ENCODE assay signal across 17 cellular contexts in genomic region chr14:30982583-30982982, GRCh38. TPM values are rescaled to one million over a fixed set of nuclear protein-coding genes. Genes with fewer than 3 reads are reported as not detected.
DNase-seq lines count a peak whose midpoint lies in the region; ATAC-seq, FAIRE-seq and TF ChIP-seq lines count a peak whose summit lies in the region.
"Had no signal": no experiment of that assay in that cellular context is flagged by ENCODE, and none has a peak within 500 bp of the region (broad histone marks: within the 10 kb centered on the region; RNA-seq: fewer than 3 reads in every experiment).

No MANE protein-coding gene starts in this region.

- H3K9me3 Mint-ChIP-seq in activated B cell treated with CpG ODN at 0.5 μM for 24 hours: no peaks in the 10 kb centered on the region

- WGBS in HepG2 (ENCODE audit: low lambda C conversion rate): 96% methylated on average over 4 of the region's 4 CpGs
- 61% methylated on average over 4 of the region's 4 CpGs for WGBS in right lobe of liver (ENCODE audit: insufficient coverage, low coverage, low lambda C conversion rate, missing lambda C conversion rate)

- CTCF ChIA-PET in HepG2 (lab: Yijun Ruan, JAX; ENCODE audit: low intra/inter-chr PET ratio, low total read pairs): interaction anchor here (1.1 to 5.8 kb wide), 2 partner anchors 99 to 104 kb away, joined by 3 to 102 read pairs; no protein-coding TSS in a partner anchor
- CTCF ChIA-PET in activated B cell treated with CpG ODN at 0.5 μM for 24 hours (lab: Charles Lee): interaction anchor here (1.5 to 2.9 kb wide), 2 partner anchors 100 to 101 kb away, joined by 3 to 13 read pairs; no protein-coding TSS in a partner anchor

- peaks cover 80% of the 10 kb centered on the region for H4K20me1 ChIP-seq in HepG2 (ENCODE audit: insufficient read depth, low read length)

- peaks cover 53% of the 10 kb centered on the region for H3K4me1 Mint-ChIP-seq in activated B cell treated with CpG ODN at 0.5 μM for 24 hours

- no peaks in the 10 kb centered on the region for H3K27me3 Mint-ChIP-seq in activated B cell treated with CpG ODN at 0.5 μM for 24 hours

- TF ChIP-seq EP300 in HepG2 (IDR thresholded peaks at IDR 0.05; ENCODE audit: low read depth in 2 of 2, low read length in 2 of 2) (no peak), HepG2 (CRISPR knock-in tag; IDR thresholded peaks at IDR 0.05; ENCODE audit: borderline replicate concordance) (no peak)

- peaks cover 0 to 9% of the 10 kb centered on the region in 2 experiments; a peak in 2 of 5 replicates for H3K36me3 ChIP-seq in HepG2 (replicated peaks in 1 of 2; ENCODE audit: control insufficient read depth in 1 of 2, insufficient read depth in 2 of 2, low read length in 2 of 2)
- H3K36me3 ChIP-seq in right lobe of liver: no peaks in the 10 kb centered on the region
- H3K36me3 ChIP-seq in gastrocnemius medialis: no peaks in the 10 kb centered on the region

- H2AFZ ChIP-seq in HepG2 (ENCODE audit: low read length): no peak overlapping the region

- no peak overlapping the region for H3K9ac ChIP-seq in HepG2 (ENCODE audit: insufficient read depth, low read depth, low read length)

- in situ Hi-C loops in HepG2 (cut with HindIII; ENCODE audit: extremely low pct_ligation_motif_present, low pct_unique_long_range_greater_than_20kb): loop anchor here (5.0 kb wide), 1 partner anchor 100 kb away; no protein-coding TSS in a partner anchor
- in situ Hi-C loops in gastrocnemius medialis (cut with MboI; ENCODE audit: low sequenced_read_pairs in 4 of 4): loop anchor here in 3 of 4 donors (5.0 to 25.0 kb wide), 3 partner anchors 95 to 380 kb away; no protein-coding TSS in a partner anchor

- TF ChIP-seq CTCF in HepG2 (CRISPR knock-in tag; IDR thresholded peaks at IDR 0.05) (no peak), right lobe of liver (IDR thresholded peaks at IDR 0.05) (no peak), activated B cell treated with CpG ODN at 0.5 μM for 24 hours (IDR thresholded peaks at IDR 0.05) (no peak), gastrocnemius medialis (IDR thresholded peaks at IDR 0.05 in 4 of 5, conservative IDR thresholded peaks at IDR 0.05 in 1 of 5) (no peak)

- no peak for DNase-seq in HepG2 (ENCODE audit: low spot score)
- DNase-seq in right lobe of liver: no peak
- peak; percentile 84 for DNase-seq in OCI-M1 (lab: John Stamatoyannopoulos, UW)
- DNase-seq in activated B cell treated with CpG ODN at 0.5 μM for 24 hours: no peak
- no peak for DNase-seq in posterior vena cava (ENCODE audit: low spot score)
- DNase-seq in NCI-H2107 treated with DMSO at 0.1 percent for 48 hours (lab: John Stamatoyannopoulos, UW; ENCODE audit: unreplicated experiment): no peak
- no peak for DNase-seq in gastrocnemius medialis
- DNase-seq: DND-41, NCI-H1092, NCI-H146, NCI-H2227 treated with DMSO at 0.1 percent for 48 hours, NCI-H524 treated with DMSO at 0.1 percent for 48 hours had no signal

- BruUV-seq in HepG2 (replicated peaks; lab: Mats Ljungman, UMichigan): no TSS peak

- FAIRE-seq in HepG2 (lab: Jason Lieb, UNC): no peak
- FAIRE-seq: A204.1, H1 had no signal

- no peak overlapping the region for H3K4me2 ChIP-seq in HepG2 (ENCODE audit: low read depth, low read length)

- no peaks in the 10 kb centered on the region for H3K36me3 Mint-ChIP-seq in activated B cell treated with CpG ODN at 0.5 μM for 24 hours (ENCODE audit: low read depth)

- H3K79me2 ChIP-seq in HepG2 (ENCODE audit: insufficient read depth, low read length): peaks cover 95% of the 10 kb centered on the region

- intact Hi-C loops in HepG2 (cut with micrococcal nuclease; ENCODE audit: unreplicated experiment): loop anchor here (5.0 to 10.0 kb wide), 2 partner anchors 120 to 372 kb away; no protein-coding TSS in a partner anchor
- intact Hi-C loops in right lobe of liver (cut with DNase I): loop anchor here (10.0 kb wide), 1 partner anchor 102 kb away; no protein-coding TSS in a partner anchor
- intact Hi-C loops in activated B cell treated with CpG ODN at 0.5 μM for 24 hours (cut with micrococcal nuclease): loop anchor here (5.0 kb wide), 3 partner anchors 145 to 360 kb away; partner anchors contain the start of genes HECTD1 and SCFD1
- intact Hi-C loops in posterior vena cava (cut with DNase I): loop anchor here (5.0 to 10.0 kb wide), 2 partner anchors 100 to 102 kb away; no protein-coding TSS in a partner anchor
- intact Hi-C loops in gastrocnemius medialis (cut with DNase I; ENCODE audit: low total_unique reads): loop anchor here (5.0 to 10.0 kb wide), 2 partner anchors 222 to 375 kb away; partner anchors contain the start of gene HECTD1

- H3K4me1 ChIP-seq in HepG2 (ENCODE audit: insufficient read depth, low read length): peaks cover 17% of the 10 kb centered on the region
- peaks cover 0 to 9% (median 3%) of the 10 kb centered on the region in 4 donors for H3K4me1 ChIP-seq in right lobe of liver
- H3K4me1 ChIP-seq in gastrocnemius medialis: no peaks in the 10 kb centered on the region

- ATAC-seq in HepG2: no peak
- ATAC-seq in right lobe of liver: no peak
- ATAC-seq in activated B cell treated with CpG ODN at 0.5 μM for 24 hours (ENCODE audit: low read depth): peak; percentile 74
- no peak for ATAC-seq in GM18867 (IDR thresholded peaks at IDR 0.05; ENCODE audit: unreplicated experiment)
- no peak for ATAC-seq in gastrocnemius medialis

- H3K27ac Mint-ChIP-seq in activated B cell treated with CpG ODN at 0.5 μM for 24 hours: peak overlapping the region; percentile 53

- no peak overlapping the region for H3K4me3 Mint-ChIP-seq in activated B cell treated with CpG ODN at 0.5 μM for 24 hours

- TF ChIP-seq RAD21 in HepG2 (CRISPR knock-in tag; IDR thresholded peaks at IDR 0.05): no peak

- POLR2A ChIA-PET in HepG2 (lab: Yijun Ruan, JAX) (interaction anchor here (3.2 kb wide), 1 partner anchor 43 kb away, joined by 20 read pairs; the partner anchor contains the start of genes AP4S1 and STRN3), activated B cell treated with CpG ODN at 0.5 μM for 24 hours (lab: Charles Lee) (interaction anchor here (0.7 to 1.8 kb wide), 4 partner anchors 9 to 216 kb away, joined by 4 to 15 read pairs (median 10); partner anchors contain the start of gene STRN3)

- H3K27me3 ChIP-seq in HepG2 (ENCODE audit: control insufficient read depth in 1 of 2, insufficient read depth in 2 of 2, low read length in 2 of 2) (no peaks in the 10 kb centered on the region), right lobe of liver (no peaks in the 10 kb centered on the region), gastrocnemius medialis (no peaks in the 10 kb centered on the region)

- H3K4me3 ChIP-seq in HepG2 (replicated peaks in 1 of 3; ENCODE audit: insufficient read depth in 1 of 3, low read depth in 2 of 3, low read length in 3 of 3) (no peak overlapping the region), right lobe of liver (no peak overlapping the region), gastrocnemius medialis (no peak overlapping the region)

- H3K9me3 ChIP-seq in HepG2 (ENCODE audit: low read length) (no peaks in the 10 kb centered on the region), right lobe of liver (no peaks in the 10 kb centered on the region), gastrocnemius medialis (no peaks in the 10 kb centered on the region)

- no peak for TF ChIP-seq POLR2A in HepG2 (IDR thresholded peaks at IDR 0.05; ENCODE audit: insufficient read depth in 1 of 2, low read depth in 2 of 2, low read length in 2 of 2)
- no peak for TF ChIP-seq POLR2A in right lobe of liver (IDR thresholded peaks at IDR 0.05)
- TF ChIP-seq POLR2A in gastrocnemius medialis (IDR thresholded peaks at IDR 0.05): no peak

- H3K27ac ChIP-seq in HepG2 (ENCODE audit: extremely low read length, insufficient read depth, low read length) (no peak overlapping the region), right lobe of liver (no peak overlapping the region), gastrocnemius medialis (peak overlapping the region in 1 of 4 donors; percentile 25)
- H3K27ac ChIP-seq: C4-2B, RWPE1 had no signal

RNA-seq across cellular contexts. Expression of gene AP4S1, which starts 42.9 kb away (rescaled TPM):
- total RNA-seq in HepG2 (2016; rRNA removed; fragmentation: Illumina TruSeq; extraction: Trizol) (21.1 and 22.4 TPM in 2 replicates), right lobe of liver (1 to 10 TPM; 2.0 to 5.3 (median 2.5) TPM), activated B cell treated with CpG ODN at 0.5 μM for 24 hours (12.0 and 14.8 TPM in 2 replicates), posterior vena cava (10 to 100 TPM in 1 of 2 donors, 1 to 10 TPM in 1; 9.3 to 11.2 TPM), gastrocnemius medialis (10 to 100 TPM in 2 of 4 donors, 1 to 10 TPM in 2; 2.9 to 12.8 (median 9.2) TPM)
- 13.0 and 13.5 TPM in 2 replicates for total RNA-seq in HepG2 (2016; cell fraction: cytosol; rRNA removed; fragmentation: Illumina TruSeq; extraction: Trizol; ENCODE audit: low read depth)
- 20.7 and 22.3 TPM in 2 replicates for total RNA-seq in HepG2 (2016; cell fraction: insoluble cytoplasmic fraction; rRNA removed; fragmentation: Illumina TruSeq; extraction: Trizol)
- 18.6 and 18.9 TPM in 2 replicates for total RNA-seq in HepG2 (2016; cell fraction: membrane; rRNA removed; fragmentation: Illumina TruSeq; extraction: Trizol)
- total RNA-seq in HepG2 (2016; cell fraction: nucleus; rRNA removed; fragmentation: Illumina TruSeq; extraction: Trizol): 16.1 and 23.9 TPM in 2 replicates
- 3.9 and 4.2 TPM in 2 replicates for polyA plus RNA-seq in HepG2 (2011; rRNA removed)
- 2.7 and 4.3 TPM in 2 replicates for polyA plus RNA-seq in HepG2 (2011; cell fraction: cytosol; rRNA removed)
- polyA plus RNA-seq in HepG2 (2011; cell fraction: nucleus; rRNA removed): 4.0 and 5.7 TPM in 2 replicates
- polyA plus RNA-seq in HepG2 (2012): 8.4 and 10.9 TPM in 2 replicates
- 12.3 and 14.0 TPM in 2 replicates for polyA plus RNA-seq in HepG2 (2016; cell fraction: cytosol; fragmentation: Illumina TruSeq; extraction: Trizol; ENCODE audit: low read depth)
- 22.9 and 29.9 TPM in 2 replicates for polyA plus RNA-seq in HepG2 (2016; cell fraction: insoluble cytoplasmic fraction; fragmentation: Illumina TruSeq; extraction: Trizol; ENCODE audit: low read depth)
- 16.3 and 16.6 TPM in 2 replicates for polyA plus RNA-seq in HepG2 (2016; cell fraction: membrane; fragmentation: Illumina TruSeq; extraction: Trizol; ENCODE audit: low read depth)
- 18.7 and 24.5 TPM in 2 replicates for polyA plus RNA-seq in HepG2 (2016; cell fraction: nucleus; fragmentation: Illumina TruSeq; extraction: Trizol; ENCODE audit: insufficient read depth, low read depth)
- 5.4 and 7.3 TPM in 2 replicates for polyA minus RNA-seq in HepG2 (2011; rRNA and poly(A)+ RNA removed; ENCODE audit: low replicate concordance)
- 3.7 and 4.5 TPM in 2 replicates for polyA minus RNA-seq in HepG2 (2011; cell fraction: cytosol; rRNA and poly(A)+ RNA removed)
- 13.8 and 15.0 TPM in 2 replicates for polyA minus RNA-seq in HepG2 (2011; cell fraction: nucleus; rRNA and poly(A)+ RNA removed)

RNA-seq across cellular contexts. Expression of gene STRN3, which starts 43.6 kb away (rescaled TPM):
- 123 and 135 TPM in 2 replicates for total RNA-seq in HepG2 (2016; rRNA removed; fragmentation: Illumina TruSeq; extraction: Trizol)
- total RNA-seq in HepG2 (2016; cell fraction: cytosol; rRNA removed; fragmentation: Illumina TruSeq; extraction: Trizol; ENCODE audit: low read depth): 98.8 and 127 TPM in 2 replicates
- 127 and 145 TPM in 2 replicates for total RNA-seq in HepG2 (2016; cell fraction: insoluble cytoplasmic fraction; rRNA removed; fragmentation: Illumina TruSeq; extraction: Trizol)
- 62.4 and 67.2 TPM in 2 replicates for total RNA-seq in HepG2 (2016; cell fraction: membrane; rRNA removed; fragmentation: Illumina TruSeq; extraction: Trizol)
- 136 and 152 TPM in 2 replicates for total RNA-seq in HepG2 (2016; cell fraction: nucleus; rRNA removed; fragmentation: Illumina TruSeq; extraction: Trizol)
- 44.9 and 49.4 TPM in 2 replicates for polyA plus RNA-seq in HepG2 (2011; rRNA removed)
- polyA plus RNA-seq in HepG2 (2011; cell fraction: cytosol; rRNA removed): 17.6 and 28.4 TPM in 2 replicates
- 37.0 and 38.5 TPM in 2 replicates for polyA plus RNA-seq in HepG2 (2011; cell fraction: nucleus; rRNA removed)
- polyA plus RNA-seq in HepG2 (2012): 57.6 and 63.3 TPM in 2 replicates
- 1.6 and 2.2 TPM in 2 replicates for polyA plus RNA-seq in HepG2 (2016; cell fraction: cytosol; fragmentation: Illumina TruSeq; extraction: Trizol; ENCODE audit: low read depth)
- polyA plus RNA-seq in HepG2 (2016; cell fraction: insoluble cytoplasmic fraction; fragmentation: Illumina TruSeq; extraction: Trizol; ENCODE audit: low read depth): 83.4 and 92.4 TPM in 2 replicates
- polyA plus RNA-seq in HepG2 (2016; cell fraction: membrane; fragmentation: Illumina TruSeq; extraction: Trizol; ENCODE audit: low read depth): 9.6 and 10.8 TPM in 2 replicates
- polyA plus RNA-seq in HepG2 (2016; cell fraction: nucleus; fragmentation: Illumina TruSeq; extraction: Trizol; ENCODE audit: insufficient read depth, low read depth): 89.5 and 94.1 TPM in 2 replicates
- polyA minus RNA-seq in HepG2 (2011; rRNA and poly(A)+ RNA removed; ENCODE audit: low replicate concordance): 16.3 and 63.5 TPM in 2 replicates
- polyA minus RNA-seq in HepG2 (2011; cell fraction: cytosol; rRNA and poly(A)+ RNA removed): 84.7 and 102 TPM in 2 replicates
- polyA minus RNA-seq in HepG2 (2011; cell fraction: nucleus; rRNA and poly(A)+ RNA removed): 292 and 316 TPM in 2 replicates
- 10 to 100 TPM; 19.5 to 28.0 (median 21.5) TPM for total RNA-seq in right lobe of liver
- total RNA-seq in activated B cell treated with CpG ODN at 0.5 μM for 24 hours: 27.2 and 31.0 TPM in 2 replicates
- 10 to 100 TPM; 48.2 to 57.4 TPM for total RNA-seq in posterior vena cava
- total RNA-seq in gastrocnemius medialis: 10 to 100 TPM; 57.7 to 98.7 (median 77.9) TPM
